ENCODE assay signal across 1 cellular context in genomic region chr9:33708441-33708840, GRCh38.
TF ChIP-seq lines count a peak whose summit lies in the region.

No MANE protein-coding gene starts in this region.

TF ChIP-seq in GM23338, 12 proteins besides CTCF, POLR2A, EP300 and RAD21:
- TF ChIP-seq, protein P1, sequence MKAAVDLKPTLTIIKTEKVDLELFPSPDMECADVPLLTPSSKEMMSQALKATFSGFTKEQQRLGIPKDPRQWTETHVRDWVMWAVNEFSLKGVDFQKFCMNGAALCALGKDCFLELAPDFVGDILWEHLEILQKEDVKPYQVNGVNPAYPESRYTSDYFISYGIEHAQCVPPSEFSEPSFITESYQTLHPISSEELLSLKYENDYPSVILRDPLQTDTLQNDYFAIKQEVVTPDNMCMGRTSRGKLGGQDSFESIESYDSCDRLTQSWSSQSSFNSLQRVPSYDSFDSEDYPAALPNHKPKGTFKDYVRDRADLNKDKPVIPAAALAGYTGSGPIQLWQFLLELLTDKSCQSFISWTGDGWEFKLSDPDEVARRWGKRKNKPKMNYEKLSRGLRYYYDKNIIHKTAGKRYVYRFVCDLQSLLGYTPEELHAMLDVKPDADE (IDR thresholded peaks at IDR 0.05), result no peak
- TF ChIP-seq, protein P2, sequence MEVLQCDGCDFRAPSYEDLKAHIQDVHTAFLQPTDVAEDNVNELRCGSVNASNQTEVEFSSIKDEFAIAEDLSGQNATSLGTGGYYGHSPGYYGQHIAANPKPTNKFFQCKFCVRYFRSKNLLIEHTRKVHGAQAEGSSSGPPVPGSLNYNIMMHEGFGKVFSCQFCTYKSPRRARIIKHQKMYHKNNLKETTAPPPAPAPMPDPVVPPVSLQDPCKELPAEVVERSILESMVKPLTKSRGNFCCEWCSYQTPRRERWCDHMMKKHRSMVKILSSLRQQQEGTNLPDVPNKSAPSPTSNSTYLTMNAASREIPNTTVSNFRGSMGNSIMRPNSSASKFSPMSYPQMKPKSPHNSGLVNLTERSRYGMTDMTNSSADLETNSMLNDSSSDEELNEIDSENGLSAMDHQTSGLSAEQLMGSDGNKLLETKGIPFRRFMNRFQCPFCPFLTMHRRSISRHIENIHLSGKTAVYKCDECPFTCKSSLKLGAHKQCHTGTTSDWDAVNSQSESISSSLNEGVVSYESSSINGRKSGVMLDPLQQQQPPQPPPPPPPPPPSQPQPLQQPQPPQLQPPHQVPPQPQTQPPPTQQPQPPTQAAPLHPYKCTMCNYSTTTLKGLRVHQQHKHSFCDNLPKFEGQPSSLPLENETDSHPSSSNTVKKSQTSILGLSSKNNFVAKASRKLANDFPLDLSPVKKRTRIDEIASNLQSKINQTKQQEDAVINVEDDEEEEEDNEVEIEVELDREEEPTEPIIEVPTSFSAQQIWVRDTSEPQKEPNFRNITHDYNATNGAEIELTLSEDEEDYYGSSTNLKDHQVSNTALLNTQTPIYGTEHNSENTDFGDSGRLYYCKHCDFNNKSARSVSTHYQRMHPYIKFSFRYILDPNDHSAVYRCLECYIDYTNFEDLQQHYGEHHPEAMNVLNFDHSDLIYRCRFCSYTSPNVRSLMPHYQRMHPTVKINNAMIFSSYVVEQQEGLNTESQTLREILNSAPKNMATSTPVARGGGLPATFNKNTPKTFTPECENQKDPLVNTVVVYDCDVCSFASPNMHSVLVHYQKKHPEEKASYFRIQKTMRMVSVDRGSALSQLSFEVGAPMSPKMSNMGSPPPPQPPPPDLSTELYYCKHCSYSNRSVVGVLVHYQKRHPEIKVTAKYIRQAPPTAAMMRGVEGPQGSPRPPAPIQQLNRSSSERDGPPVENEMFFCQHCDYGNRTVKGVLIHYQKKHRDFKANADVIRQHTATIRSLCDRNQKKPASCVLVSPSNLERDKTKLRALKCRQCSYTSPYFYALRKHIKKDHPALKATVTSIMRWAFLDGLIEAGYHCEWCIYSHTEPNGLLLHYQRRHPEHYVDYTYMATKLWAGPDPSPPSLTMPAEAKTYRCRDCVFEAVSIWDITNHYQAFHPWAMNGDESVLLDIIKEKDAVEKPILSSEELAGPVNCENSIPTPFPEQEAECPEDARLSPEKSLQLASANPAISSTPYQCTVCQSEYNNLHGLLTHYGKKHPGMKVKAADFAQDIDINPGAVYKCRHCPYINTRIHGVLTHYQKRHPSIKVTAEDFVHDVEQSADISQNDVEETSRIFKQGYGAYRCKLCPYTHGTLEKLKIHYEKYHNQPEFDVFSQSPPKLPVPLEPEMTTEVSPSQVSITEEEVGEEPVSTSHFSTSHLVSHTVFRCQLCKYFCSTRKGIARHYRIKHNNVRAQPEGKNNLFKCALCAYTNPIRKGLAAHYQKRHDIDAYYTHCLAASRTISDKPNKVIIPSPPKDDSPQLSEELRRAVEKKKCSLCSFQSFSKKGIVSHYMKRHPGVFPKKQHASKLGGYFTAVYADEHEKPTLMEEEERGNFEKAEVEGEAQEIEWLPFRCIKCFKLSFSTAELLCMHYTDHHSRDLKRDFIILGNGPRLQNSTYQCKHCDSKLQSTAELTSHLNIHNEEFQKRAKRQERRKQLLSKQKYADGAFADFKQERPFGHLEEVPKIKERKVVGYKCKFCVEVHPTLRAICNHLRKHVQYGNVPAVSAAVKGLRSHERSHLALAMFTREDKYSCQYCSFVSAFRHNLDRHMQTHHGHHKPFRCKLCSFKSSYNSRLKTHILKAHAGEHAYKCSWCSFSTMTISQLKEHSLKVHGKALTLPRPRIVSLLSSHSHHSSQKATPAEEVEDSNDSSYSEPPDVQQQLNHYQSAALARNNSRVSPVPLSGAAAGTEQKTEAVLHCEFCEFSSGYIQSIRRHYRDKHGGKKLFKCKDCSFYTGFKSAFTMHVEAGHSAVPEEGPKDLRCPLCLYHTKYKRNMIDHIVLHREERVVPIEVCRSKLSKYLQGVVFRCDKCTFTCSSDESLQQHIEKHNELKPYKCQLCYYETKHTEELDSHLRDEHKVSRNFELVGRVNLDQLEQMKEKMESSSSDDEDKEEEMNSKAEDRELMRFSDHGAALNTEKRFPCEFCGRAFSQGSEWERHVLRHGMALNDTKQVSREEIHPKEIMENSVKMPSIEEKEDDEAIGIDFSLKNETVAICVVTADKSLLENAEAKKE (CRISPR knock-in tag; IDR thresholded peaks at IDR 0.05), result no peak
- no peak for TF ChIP-seq REST (IDR thresholded peaks at IDR 0.05; ENCODE audit: unreplicated experiment)
TF ChIP-seq in GM23338: peak in this region for 0.
